In genomic region chr16:67760206-67760605, GRCh38 we compare ENCODE assay signal across 21 cellular contexts. TPM values are rescaled to one million over a fixed set of nuclear protein-coding genes. Genes with fewer than 3 reads are reported as not detected.
DNase-seq lines count a peak whose midpoint lies in the region; ATAC-seq and TF ChIP-seq lines count a peak whose summit lies in the region.
"Had no signal": no experiment of that assay in that cellular context is flagged by ENCODE, and none has a peak within 500 bp of the region (broad histone marks: within the 10 kb centered on the region; RNA-seq: fewer than 3 reads in every experiment).

No MANE protein-coding gene starts in this region.

- TF ChIP-seq CTCF in endothelial cell (IDR thresholded peaks at IDR 0.05; ENCODE audit: unreplicated experiment) (no peak), WERI-Rb-1 (IDR thresholded peaks at IDR 0.05; ENCODE audit: low read depth, low read length) (no peak)

- no peaks in the 10 kb centered on the region for H3K27me3 Mint-ChIP-seq in activated naive CD8-positive, alpha-beta T cell treated with anti-CD3 and anti-CD28 coated beads, Interleukin-2, amount 10 ng/mL, durations not matched to agents 7 days and 5 days
- H3K27me3 Mint-ChIP-seq in activated naive CD8-positive, alpha-beta T cell treated with anti-CD3 and anti-CD28 coated beads for 36 hours, result no peaks in the 10 kb centered on the region
- peaks cover 12% of the 10 kb centered on the region for H3K27me3 Mint-ChIP-seq in endothelial cell (ENCODE audit: unreplicated experiment)
- H3K27me3 Mint-ChIP-seq in stimulated activated memory B cell treated with anti-CD40 and anti-IgM and Interleukin-4, amounts not matched to agents 10 μg/mL and 1 μg/mL and 100 μg/mL, for 72 hours, result no peaks in the 10 kb centered on the region
- H3K27me3 Mint-ChIP-seq: activated naive CD8-positive, alpha-beta T cell treated with anti-CD3 and anti-CD28 coated beads, Interleukin-2, amount 50 U/mL, for 24 hours had no signal

- H3K4me3 ChIP-seq in WERI-Rb-1 (ENCODE audit: low read depth, low read length), result no peak overlapping the region
- H3K4me3 ChIP-seq: transverse colon had no signal

- no peaks in the 10 kb centered on the region for H3K27me3 ChIP-seq in WERI-Rb-1 (ENCODE audit: insufficient read depth, low read depth, severe bottlenecking)
- H3K27me3 ChIP-seq: foreskin keratinocyte, transverse colon had no signal

- ATAC-seq in activated naive CD8-positive, alpha-beta T cell treated with anti-CD3 and anti-CD28 coated beads, Interleukin-2, amount 10 ng/mL, durations not matched to agents 7 days and 5 days (ENCODE audit: low read depth), result peak; percentile 59
- peak; percentile 12 for ATAC-seq in stimulated activated memory B cell treated with anti-CD40 and anti-IgM and Interleukin-4, amounts not matched to agents 10 μg/mL and 1 μg/mL and 100 μg/mL, for 72 hours
- ATAC-seq in HG03457 (IDR thresholded peaks at IDR 0.05; ENCODE audit: unreplicated experiment), result no peak
- ATAC-seq: activated naive CD8-positive, alpha-beta T cell treated with anti-CD3 and anti-CD28 coated beads, Interleukin-2, amount 50 U/mL, for 24 hours; foreskin keratinocyte had no signal

- peaks cover 18% of the 10 kb centered on the region for H3K4me1 Mint-ChIP-seq in activated naive CD8-positive, alpha-beta T cell treated with anti-CD3 and anti-CD28 coated beads, Interleukin-2, amount 10 ng/mL, durations not matched to agents 7 days and 5 days
- peaks cover 11% of the 10 kb centered on the region for H3K4me1 Mint-ChIP-seq in activated naive CD8-positive, alpha-beta T cell treated with anti-CD3 and anti-CD28 coated beads for 36 hours
- H3K4me1 Mint-ChIP-seq in endothelial cell (ENCODE audit: unreplicated experiment), result no peaks in the 10 kb centered on the region
- peaks cover 22% of the 10 kb centered on the region for H3K4me1 Mint-ChIP-seq in stimulated activated memory B cell treated with anti-CD40 and anti-IgM and Interleukin-4, amounts not matched to agents 10 μg/mL and 1 μg/mL and 100 μg/mL, for 72 hours

- POLR2A ChIA-PET in activated naive CD8-positive, alpha-beta T cell treated with anti-CD3 and anti-CD28 coated beads, Interleukin-2, amount 10 ng/mL, durations not matched to agents 7 days and 5 days (lab: Charles Lee), result no interaction called here

- no peak overlapping the region for H3K27ac Mint-ChIP-seq in activated naive CD8-positive, alpha-beta T cell treated with anti-CD3 and anti-CD28 coated beads, Interleukin-2, amount 10 ng/mL, durations not matched to agents 7 days and 5 days
- H3K27ac Mint-ChIP-seq in activated naive CD8-positive, alpha-beta T cell treated with anti-CD3 and anti-CD28 coated beads for 36 hours, result no peak overlapping the region
- peak overlapping the region; percentile 36 for H3K27ac Mint-ChIP-seq in endothelial cell (ENCODE audit: unreplicated experiment)
- peak overlapping the region; percentile 38 for H3K27ac Mint-ChIP-seq in stimulated activated memory B cell treated with anti-CD40 and anti-IgM and Interleukin-4, amounts not matched to agents 10 μg/mL and 1 μg/mL and 100 μg/mL, for 72 hours
- H3K27ac Mint-ChIP-seq: activated naive CD8-positive, alpha-beta T cell treated with anti-CD3 and anti-CD28 coated beads, Interleukin-2, amount 50 U/mL, for 24 hours had no signal

- no peak overlapping the region for H3K27ac ChIP-seq in WERI-Rb-1
- H3K27ac ChIP-seq: foreskin keratinocyte, transverse colon had no signal

- H3K36me3 Mint-ChIP-seq in activated naive CD8-positive, alpha-beta T cell treated with anti-CD3 and anti-CD28 coated beads, Interleukin-2, amount 10 ng/mL, durations not matched to agents 7 days and 5 days, result peaks cover 6% of the 10 kb centered on the region
- no peaks in the 10 kb centered on the region for H3K36me3 Mint-ChIP-seq in activated naive CD8-positive, alpha-beta T cell treated with anti-CD3 and anti-CD28 coated beads for 36 hours
- peaks cover 13% of the 10 kb centered on the region for H3K36me3 Mint-ChIP-seq in endothelial cell (ENCODE audit: low read depth, unreplicated experiment)
- H3K36me3 Mint-ChIP-seq in stimulated activated memory B cell treated with anti-CD40 and anti-IgM and Interleukin-4, amounts not matched to agents 10 μg/mL and 1 μg/mL and 100 μg/mL, for 72 hours, result peaks cover 38% of the 10 kb centered on the region

- H3K4me3 Mint-ChIP-seq in activated naive CD8-positive, alpha-beta T cell treated with anti-CD3 and anti-CD28 coated beads, Interleukin-2, amount 10 ng/mL, durations not matched to agents 7 days and 5 days, result no peak overlapping the region
- no peak overlapping the region for H3K4me3 Mint-ChIP-seq in activated naive CD8-positive, alpha-beta T cell treated with anti-CD3 and anti-CD28 coated beads for 36 hours
- no peak overlapping the region for H3K4me3 Mint-ChIP-seq in endothelial cell (ENCODE audit: unreplicated experiment)
- no peak overlapping the region for H3K4me3 Mint-ChIP-seq in stimulated activated memory B cell treated with anti-CD40 and anti-IgM and Interleukin-4, amounts not matched to agents 10 μg/mL and 1 μg/mL and 100 μg/mL, for 72 hours
- H3K4me3 Mint-ChIP-seq: activated naive CD8-positive, alpha-beta T cell treated with anti-CD3 and anti-CD28 coated beads, Interleukin-2, amount 50 U/mL, for 24 hours; T-helper 2 cell treated with Interferon-gamma antibody and Interleukin-4, amounts not matched to agents 5 μg/mL and 100 μg/mL, for 36 hours had no signal

- DNase-seq in activated naive CD8-positive, alpha-beta T cell treated with anti-CD3 and anti-CD28 coated beads, Interleukin-2, amount 10 ng/mL, durations not matched to agents 7 days and 5 days, result no peak
- DNase-seq in activated naive CD8-positive, alpha-beta T cell treated with anti-CD3 and anti-CD28 coated beads for 36 hours, result no peak
- DNase-seq in MV-4-11 (lab: John Stamatoyannopoulos, UW) (peak; percentile 2), endothelial cell (ENCODE audit: low spot score) (no peak), WERI-Rb-1 (no peak), SIG-M5 treated with dmso at 0.1 percent for 504 hours (lab: John Stamatoyannopoulos, UW; ENCODE audit: unreplicated experiment) (no peak)
- DNase-seq: activated CD4-positive, alpha-beta T cell treated with anti-CD3 and anti-CD28 coated beads, Interleukin-2, amount 50 U/mL, for 4 hours; activated naive CD8-positive, alpha-beta T cell treated with anti-CD3 and anti-CD28 coated beads, Interleukin-2, amount 50 U/mL, for 24 hours; activated T-cell treated with anti-CD3 and anti-CD28 coated beads, Interleukin-2, amount 50 U/mL, for 1 hour; caudate nucleus; foreskin keratinocyte; mesendoderm; NCI-H1092 treated with DMSO at 0.1 percent for 48 hours; NCI-H2171; NCI-H82; nucleus accumbens; stimulated activated CD4-positive, alpha-beta T cell treated with anti-CD3 and anti-CD28 coated beads, Interleukin-2, amount 100 ng/mL, for 48 hours had no signal

- H3K36me3 ChIP-seq in WERI-Rb-1, result peaks cover 5% of the 10 kb centered on the region
- H3K36me3 ChIP-seq: transverse colon had no signal

- H3K9me3 ChIP-seq in WERI-Rb-1 (ENCODE audit: severe bottlenecking), result no peaks in the 10 kb centered on the region
- H3K9me3 ChIP-seq: transverse colon had no signal

- H3K9me3 Mint-ChIP-seq in activated naive CD8-positive, alpha-beta T cell treated with anti-CD3 and anti-CD28 coated beads, Interleukin-2, amount 10 ng/mL, durations not matched to agents 7 days and 5 days, result no peaks in the 10 kb centered on the region
- H3K9me3 Mint-ChIP-seq in activated naive CD8-positive, alpha-beta T cell treated with anti-CD3 and anti-CD28 coated beads for 36 hours, result no peaks in the 10 kb centered on the region
- H3K9me3 Mint-ChIP-seq in endothelial cell (ENCODE audit: unreplicated experiment), result no peaks in the 10 kb centered on the region
- H3K9me3 Mint-ChIP-seq in stimulated activated memory B cell treated with anti-CD40 and anti-IgM and Interleukin-4, amounts not matched to agents 10 μg/mL and 1 μg/mL and 100 μg/mL, for 72 hours, result no peaks in the 10 kb centered on the region
- H3K9me3 Mint-ChIP-seq: activated naive CD8-positive, alpha-beta T cell treated with anti-CD3 and anti-CD28 coated beads, Interleukin-2, amount 50 U/mL, for 24 hours; T-helper 2 cell treated with Interferon-gamma antibody and Interleukin-4, amounts not matched to agents 5 μg/mL and 100 μg/mL, for 36 hours had no signal

RNA-seq across cellular contexts. Expression of gene GFOD2, which starts 41.1 kb away (rescaled TPM):
- total RNA-seq in activated naive CD8-positive, alpha-beta T cell treated with anti-CD3 and anti-CD28 coated beads, Interleukin-2, amount 10 ng/mL, durations not matched to agents 7 days and 5 days, result 10 to 100 TPM; 12.5 to 14.2 TPM
- total RNA-seq in activated naive CD8-positive, alpha-beta T cell treated with anti-CD3 and anti-CD28 coated beads for 36 hours, result 10 to 100 TPM; 13.1 to 14.0 TPM
- total RNA-seq in endothelial cell (ENCODE audit: unreplicated experiment), result 44.2 TPM

RNA-seq across cellular contexts. Expression of gene RANBP10, which starts 46.2 kb away (rescaled TPM):
- total RNA-seq in activated naive CD8-positive, alpha-beta T cell treated with anti-CD3 and anti-CD28 coated beads, Interleukin-2, amount 10 ng/mL, durations not matched to agents 7 days and 5 days, result 10 to 100 TPM; 23.1 to 23.2 TPM
- 10 to 100 TPM; 16.1 to 16.2 TPM for total RNA-seq in activated naive CD8-positive, alpha-beta T cell treated with anti-CD3 and anti-CD28 coated beads for 36 hours
- 19.5 TPM for total RNA-seq in endothelial cell (ENCODE audit: unreplicated experiment)

RNA-seq across cellular contexts. Expression of gene TSNAXIP1, which starts 46.5 kb away (rescaled TPM):
- total RNA-seq in activated naive CD8-positive, alpha-beta T cell treated with anti-CD3 and anti-CD28 coated beads, Interleukin-2, amount 10 ng/mL, durations not matched to agents 7 days and 5 days, result under 1 TPM in 1 of 2 experiments, not detected in 1; 0.40 TPM
- total RNA-seq in activated naive CD8-positive, alpha-beta T cell treated with anti-CD3 and anti-CD28 coated beads for 36 hours, result under 1 TPM; 0.70 to 0.72 TPM
- total RNA-seq in endothelial cell (ENCODE audit: unreplicated experiment), result 2.8 TPM

Comparison
In these comparisons a context has a peak if more than half of its experiments do, and no peak if none do; other contexts are left out.
1. H3K27ac Mint-ChIP-seq: peak in endothelial cell (single experiment) and stimulated activated memory B cell treated with anti-CD40 and anti-IgM and Interleukin-4, amounts not matched to agents 10 μg/mL and 1 μg/mL and 100 μg/mL, for 72 hours (single experiment); none in activated naive CD8-positive, alpha-beta T cell treated with anti-CD3 and anti-CD28 coated beads, Interleukin-2, amount 10 ng/mL, durations not matched to agents 7 days and 5 days (single experiment) and activated naive CD8-positive, alpha-beta T cell treated with anti-CD3 and anti-CD28 coated beads for 36 hours (single experiment).